In genomic region chr22:23715811-23716355, GRCh38 we compare ENCODE assay signal across 8 cellular contexts. TPM values are rescaled to one million over a fixed set of nuclear protein-coding genes. Genes with fewer than 3 reads are reported as not detected.
DNase-seq lines count a peak whose midpoint lies in the region; ATAC-seq and TF ChIP-seq lines count a peak whose summit lies in the region.

No MANE protein-coding gene starts in this region.

- H3K4me3 Mint-ChIP-seq in activated T-cell treated with anti-CD3 and anti-CD28 coated beads, Interleukin-2, amount 50 U/mL, for 72 hours: peak overlapping the region; percentile 63 to 80
- H3K4me3 Mint-ChIP-seq in activated B cell treated with CpG ODN at 0.5 μM for 24 hours: peak overlapping the region; percentile 81

- no peak overlapping the region for H3K27ac Mint-ChIP-seq in activated T-cell treated with anti-CD3 and anti-CD28 coated beads, Interleukin-2, amount 50 U/mL, for 72 hours
- no peak overlapping the region for H3K27ac Mint-ChIP-seq in activated B cell treated with CpG ODN at 0.5 μM for 24 hours

- no peaks in the 10 kb centered on the region for H3K27me3 Mint-ChIP-seq in activated T-cell treated with anti-CD3 and anti-CD28 coated beads, Interleukin-2, amount 50 U/mL, for 72 hours (ENCODE audit: low read depth)
- no peaks in the 10 kb centered on the region for H3K27me3 Mint-ChIP-seq in activated B cell treated with CpG ODN at 0.5 μM for 24 hours

- no peaks in the 10 kb centered on the region for H3K9me3 Mint-ChIP-seq in activated T-cell treated with anti-CD3 and anti-CD28 coated beads, Interleukin-2, amount 50 U/mL, for 72 hours
- no peaks in the 10 kb centered on the region for H3K9me3 Mint-ChIP-seq in activated B cell treated with CpG ODN at 0.5 μM for 24 hours

- no peak for DNase-seq in activated T-cell treated with anti-CD3 and anti-CD28 coated beads, Interleukin-2, amount 50 U/mL, for 72 hours
- no peak for DNase-seq in activated T-cell treated with anti-CD3 and anti-CD28 coated beads for 4 hours
- DNase-seq in activated B cell treated with CpG ODN at 0.5 μM for 24 hours: no peak
- no peak for DNase-seq in left lung
- DNase-seq in thyroid gland: peak; percentile 48 to 56
- DNase-seq in activated gamma-delta T cell treated with Interleukin-2 at 50 U/mL for 16 hours: no peak
- no peak for DNase-seq in stimulated activated CD4-positive, alpha-beta T cell treated with anti-CD3 and anti-CD28 coated beads, Interleukin-12 subunit alpha, Interleukin-12 subunit beta, amount 100 ng/mL, for 4 hours

- H3K4me1 ChIP-seq in left lung (peaks cover 6 to 22% of the 10 kb centered on the region in 2 donors), thyroid gland (peaks cover 8 to 12% of the 10 kb centered on the region in 2 donors)

- TF ChIP-seq POLR2A in thyroid gland (IDR thresholded peaks at IDR 0.05): no peak

- CTCF ChIA-PET in activated B cell treated with CpG ODN at 0.5 μM for 24 hours (lab: Charles Lee): interaction anchor here (0.7 to 0.8 kb wide), 2 partner anchors 120 to 134 kb away, joined by 3 read pairs; no protein-coding TSS in a partner anchor

- H3K27me3 ChIP-seq in left lung (no peaks in the 10 kb centered on the region), thyroid gland (no peaks in the 10 kb centered on the region)

- H3K36me3 ChIP-seq in left lung (peaks cover 0 to 44% of the 10 kb centered on the region in 2 donors), thyroid gland (peaks cover 0 to 16% of the 10 kb centered on the region in 2 donors)

- WGBS in thyroid gland, 2 donors: 77% methylated on average over 17 of the region's 17 CpGs

- POLR2A ChIA-PET in activated B cell treated with CpG ODN at 0.5 μM for 24 hours (lab: Charles Lee): interaction anchor here (1.6 to 1.8 kb wide), 2 partner anchors 134 to 141 kb away, joined by 4 to 7 read pairs; partner anchors contain the start of gene SLC2A11

- ATAC-seq in activated T-cell treated with anti-CD3 and anti-CD28 coated beads, Interleukin-2, amount 50 U/mL, for 72 hours (replicated peaks in 1 of 2): no peak
- ATAC-seq in activated B cell treated with CpG ODN at 0.5 μM for 24 hours (ENCODE audit: low read depth) (no peak), left lung (no peak), HG03342 (IDR thresholded peaks at IDR 0.05; ENCODE audit: unreplicated experiment) (no peak)

- TF ChIP-seq CTCF in activated B cell treated with CpG ODN at 0.5 μM for 24 hours (IDR thresholded peaks at IDR 0.05): no peak
- no peak for TF ChIP-seq CTCF in left lung (IDR thresholded peaks at IDR 0.05)
- TF ChIP-seq CTCF in thyroid gland (IDR thresholded peaks at IDR 0.05): no peak

- intact Hi-C loops in activated B cell treated with CpG ODN at 0.5 μM for 24 hours (cut with micrococcal nuclease): loop anchor here (5.0 kb wide), 2 partner anchors 51 to 131 kb away; partner anchors contain the start of gene CHCHD10
- intact Hi-C loops in left lung (cut with DNase I): no loop called here
- intact Hi-C loops in thyroid gland (cut with DNase I): no loop called here

- H3K4me1 Mint-ChIP-seq in activated T-cell treated with anti-CD3 and anti-CD28 coated beads, Interleukin-2, amount 50 U/mL, for 72 hours (ENCODE audit: low read depth): peaks cover 32% of the 10 kb centered on the region
- H3K4me1 Mint-ChIP-seq in activated B cell treated with CpG ODN at 0.5 μM for 24 hours: peaks cover 16% of the 10 kb centered on the region

- H3K27ac ChIP-seq in left lung: no peak overlapping the region
- no peak overlapping the region for H3K27ac ChIP-seq in thyroid gland

- peaks cover 2 to 10% of the 10 kb centered on the region in 2 donors for H3K36me3 Mint-ChIP-seq in activated T-cell treated with anti-CD3 and anti-CD28 coated beads, Interleukin-2, amount 50 U/mL, for 72 hours (ENCODE audit: insufficient read depth in 2 of 2)
- peaks cover 31% of the 10 kb centered on the region for H3K36me3 Mint-ChIP-seq in activated B cell treated with CpG ODN at 0.5 μM for 24 hours (ENCODE audit: low read depth)

- H3K4me3 ChIP-seq in left lung (peak overlapping the region; percentile 89 to 98), thyroid gland (replicated peaks in 1 of 3) (peak overlapping the region in 1 of 3 donors; percentile 67)

- H3K9me3 ChIP-seq in left lung (no peaks in the 10 kb centered on the region), thyroid gland (no peaks in the 10 kb centered on the region)

RNA-seq across cellular contexts. Expression of gene RGL4, which starts 25.1 kb away (rescaled TPM):
- total RNA-seq in activated T-cell treated with anti-CD3 and anti-CD28 coated beads, Interleukin-2, amount 50 U/mL, for 72 hours: 10 to 100 TPM; 22.7 to 22.9 TPM
- total RNA-seq in activated B cell treated with CpG ODN at 0.5 μM for 24 hours: 0.42 and 0.81 TPM in 2 replicates
- total RNA-seq in left lung: 1 to 10 TPM in 1 of 2 donors, under 1 TPM in 1; 0.15 to 4.6 TPM
- total RNA-seq in thyroid gland: 1 to 10 TPM in 1 of 4 donors, under 1 TPM in 1, not detected in 2; 0.25 to 1.3 TPM

RNA-seq across cellular contexts. Expression of gene ZNF70, which starts 35.0 kb away (rescaled TPM):
- total RNA-seq in activated T-cell treated with anti-CD3 and anti-CD28 coated beads, Interleukin-2, amount 50 U/mL, for 72 hours: 1 to 10 TPM; 1.6 to 1.8 TPM
- total RNA-seq in activated B cell treated with CpG ODN at 0.5 μM for 24 hours (4.0 and 4.9 TPM in 2 replicates), left lung (1 to 10 TPM; 5.9 to 6.0 TPM), thyroid gland (10 to 100 TPM in 1 of 4 donors, 1 to 10 TPM in 3; 5.0 to 10.7 (median 7.4) TPM)

RNA-seq across cellular contexts. Expression of gene VPREB3, which starts 38.3 kb away (rescaled TPM):
- 1 to 10 TPM in 1 of 2 donors, under 1 TPM in 1; 0.90 to 1.7 TPM for total RNA-seq in activated T-cell treated with anti-CD3 and anti-CD28 coated beads, Interleukin-2, amount 50 U/mL, for 72 hours
- total RNA-seq in activated B cell treated with CpG ODN at 0.5 μM for 24 hours: 15.0 and 15.9 TPM in 2 replicates
- not detected for total RNA-seq in left lung
- total RNA-seq in thyroid gland: not detected

RNA-seq across cellular contexts. Expression of gene C22orf15, which starts 46.9 kb away (rescaled TPM):
- total RNA-seq in activated T-cell treated with anti-CD3 and anti-CD28 coated beads, Interleukin-2, amount 50 U/mL, for 72 hours: 1 to 10 TPM in 1 of 2 donors, under 1 TPM in 1; 0.72 to 1.5 TPM
- 0.31 and 0.37 TPM in 2 replicates for total RNA-seq in activated B cell treated with CpG ODN at 0.5 μM for 24 hours
- total RNA-seq in left lung: 1 to 10 TPM in 1 of 2 donors, under 1 TPM in 1; 0.58 to 3.1 TPM
- not detected for total RNA-seq in thyroid gland

RNA-seq across cellular contexts. Expression of gene CHCHD10, which starts 51.9 kb away (rescaled TPM):
- total RNA-seq in activated T-cell treated with anti-CD3 and anti-CD28 coated beads, Interleukin-2, amount 50 U/mL, for 72 hours: 10 to 100 TPM; 54.4 to 62.5 TPM
- total RNA-seq in activated B cell treated with CpG ODN at 0.5 μM for 24 hours: 63.4 and 68.8 TPM in 2 replicates
- 100 to 1,000 TPM in 1 of 2 donors, 10 to 100 TPM in 1; 73.0 to 128 TPM for total RNA-seq in left lung
- 100 to 1,000 TPM in 1 of 4 donors, 10 to 100 TPM in 2, 1 to 10 TPM in 1; 9.4 to 154 (median 47.0) TPM for total RNA-seq in thyroid gland

Comparison
In these comparisons a context has a peak if more than half of its experiments do, and no peak if none do; other contexts are left out.
1. DNase-seq: peak in thyroid gland (2 of 2); none in activated T-cell treated with anti-CD3 and anti-CD28 coated beads, Interleukin-2, amount 50 U/mL, for 72 hours (0 of 2), activated T-cell treated with anti-CD3 and anti-CD28 coated beads for 4 hours (single experiment), activated B cell treated with CpG ODN at 0.5 μM for 24 hours (single experiment), left lung (0 of 2), activated gamma-delta T cell treated with Interleukin-2 at 50 U/mL for 16 hours (single experiment) and stimulated activated CD4-positive, alpha-beta T cell treated with anti-CD3 and anti-CD28 coated beads, Interleukin-12 subunit alpha, Interleukin-12 subunit beta, amount 100 ng/mL, for 4 hours (single experiment).
2. RNA of gene RGL4, which starts 25.1 kb away (total RNA-seq): 22.7 to 22.9 TPM in activated T-cell treated with anti-CD3 and anti-CD28 coated beads, Interleukin-2, amount 50 U/mL, for 72 hours; 0.15 to 4.6 TPM in left lung, 0.42 to 0.81 TPM in activated B cell treated with CpG ODN at 0.5 μM for 24 hours and 0.25 to 1.3 TPM in thyroid gland; every median in the first group is over 4 times any median in the second.